In genomic region chr1:1788646-1789431, GRCh38 we compare ENCODE assay signal across 8 cellular contexts. TPM values are rescaled to one million over a fixed set of nuclear protein-coding genes. Genes with fewer than 3 reads are reported as not detected.
DNase-seq lines count a peak whose midpoint lies in the region; ATAC-seq, FAIRE-seq and TF ChIP-seq lines count a peak whose summit lies in the region.

No MANE protein-coding gene starts in this region.

- H2AFZ ChIP-seq in HCT116 (ENCODE audit: low read depth, low read length, poor library complexity, severe bottlenecking) = no peak overlapping the region
- H2AFZ ChIP-seq in GM12878 (ENCODE audit: control insufficient read depth, low read depth, low read length) = no peak overlapping the region

- peak; percentile 46 for TF ChIP-seq RAD21 in HCT116 (IDR thresholded peaks at IDR 0.05; ENCODE audit: low read depth)
- peak; percentile 38 for TF ChIP-seq RAD21 in GM12878 (IDR thresholded peaks at IDR 0.05; ENCODE audit: insufficient read depth, low read depth, low read length)

- intact Hi-C loops in HCT116 (cut with micrococcal nuclease) (loop anchor here (1.0 kb wide), 1 partner anchor 117 kb away; no protein-coding TSS in a partner anchor), GM12878 (cut with micrococcal nuclease; ENCODE audit: unreplicated experiment) (no loop called here), lower lobe of right lung (cut with DNase I) (no loop called here)

- peaks cover 5 to 90% (median 22%) of the 10 kb centered on the region in 3 donors for H3K36me3 Mint-ChIP-seq in CD8-positive, alpha-beta memory T cell

- ATAC-seq in HCT116 (peak; percentile 70), GM12878 (0 out of 3 replicates have a peak, but pooled peaks have one; percentile 31), lower lobe of right lung (no peak)

- CTCF ChIA-PET in CD8-positive, alpha-beta memory T cell (lab: Charles Lee) = interaction anchor here (1.4 kb wide), 1 partner anchor 117 kb away, joined by 3 read pairs; no protein-coding TSS in a partner anchor
- CTCF ChIA-PET in HCT116 (lab: Charles Lee) (interaction anchor here (1.0 to 1.7 kb wide), 4 partner anchors 9 to 119 kb away, joined by 4 to 12 read pairs (median 8); partner anchors contain the start of gene NADK), GM12878 (lab: Yijun Ruan, JAX) (interaction anchor here (0.7 to 1.8 kb wide), 11 partner anchors 9 to 119 kb away, joined by 3 to 14 read pairs (median 5); no protein-coding TSS in a partner anchor)

- peak overlapping the region in 7 of 8 donors; percentile 29 to 97 (median 61) for H3K27ac Mint-ChIP-seq in CD8-positive, alpha-beta memory T cell

- peaks cover 70% of the 10 kb centered on the region for H3K36me3 ChIP-seq in CD8-positive, alpha-beta memory T cell (ENCODE audit: insufficient read depth, low read length)
- H3K36me3 ChIP-seq in HCT116 (ENCODE audit: control insufficient read depth in 1 of 2, insufficient read depth in 2 of 2, low read length in 2 of 2) (peaks cover 73 to 77% of the 10 kb centered on the region in 2 experiments), GM12878 (ENCODE audit: control insufficient read depth in 2 of 2, insufficient read depth in 2 of 2, low read length in 1 of 2) (peaks cover 49 to 50% of the 10 kb centered on the region in 2 experiments), lower lobe of right lung (peaks cover 95% of the 10 kb centered on the region)

- H3K27me3 Mint-ChIP-seq in CD8-positive, alpha-beta memory T cell = no peaks in the 10 kb centered on the region

- no peak overlapping the region for H3K4me3 ChIP-seq in CD8-positive, alpha-beta memory T cell (ENCODE audit: low read length)
- no peak overlapping the region for H3K4me3 ChIP-seq in HCT116 (replicated peaks in 1 of 2; ENCODE audit: low read depth in 1 of 2, low read length in 2 of 2)
- H3K4me3 ChIP-seq in GM12878 = no peak overlapping the region
- no peak overlapping the region for H3K4me3 ChIP-seq in lower lobe of right lung
- no peak overlapping the region for H3K4me3 ChIP-seq in coronary artery

- H3K4me1 Mint-ChIP-seq in CD8-positive, alpha-beta memory T cell = peaks cover 5 to 8% (median 7%) of the 10 kb centered on the region in 3 donors

- RAD21 ChIA-PET in HCT116 (lab: Charles Lee; ENCODE audit: low non-redundant PET in 1 of 2, low total read pairs in 2 of 2, uncharacterized antibody in 2 of 2, unreplicated experiment in 2 of 2) = interaction anchor here in 1 of 2 experiments (1.2 kb wide), 1 partner anchor 117 kb away, joined by 4 read pairs; no protein-coding TSS in a partner anchor
- RAD21 ChIA-PET in GM12878 (lab: Charles Lee; ENCODE audit: unreplicated experiment) = interaction anchor here (0.9 to 2.6 kb wide), 3 partner anchors 9 to 117 kb away, joined by 3 to 17 read pairs (median 5); no protein-coding TSS in a partner anchor

- in situ Hi-C loops in GM12878 (cut with MboI) = loop anchor here (10.0 kb wide), 1 partner anchor 116 kb away; no protein-coding TSS in a partner anchor

- peaks cover 25% of the 10 kb centered on the region; the same call in 1 of the 2 replicates for H3K79me2 ChIP-seq in HCT116 (ENCODE audit: insufficient read depth, low read length)
- no peaks in the 10 kb centered on the region for H3K79me2 ChIP-seq in GM12878 (ENCODE audit: control insufficient read depth, insufficient read depth, low read length)

- H3K4me2 ChIP-seq in HCT116 (ENCODE audit: low read length) = no peak overlapping the region
- H3K4me2 ChIP-seq in GM12878 (ENCODE audit: control insufficient read depth, insufficient read depth) = no peak overlapping the region

- no peaks in the 10 kb centered on the region for H3K9me3 Mint-ChIP-seq in CD8-positive, alpha-beta memory T cell

- TF ChIP-seq CTCF in HCT116 (IDR thresholded peaks at IDR 0.05 in 2 of 3, conservative IDR thresholded peaks at IDR 0.05 in 1 of 3; ENCODE audit: borderline replicate concordance in 1 of 3, insufficient read depth in 1 of 3, low read depth in 2 of 3, low read length in 2 of 3) (peak; percentile 37 to 52 (median 52); a peak in 5 of 6 replicates), GM12878 (IDR thresholded peaks at IDR 0.05 in 2 of 3, conservative IDR thresholded peaks at IDR 0.05 in 1 of 3; ENCODE audit: control insufficient read depth in 2 of 3, extremely low read depth in 1 of 3, insufficient read depth in 1 of 3, low read depth in 3 of 3, low read length in 3 of 3) (peak; percentile 33 to 46 (median 37); a peak in 4 of 6 replicates), lower lobe of right lung (IDR thresholded peaks at IDR 0.05) (peak; percentile 14), coronary artery (IDR thresholded peaks at IDR 0.05) (no peak)

- FAIRE-seq in GM12878 (lab: Jason Lieb, UNC) = no peak

- WGBS in GM12878 (ENCODE audit: insufficient coverage, insufficient replicate concordance, low lambda C conversion rate, missing lambda C conversion rate) = 92% methylated on average over 25 of the region's 25 CpGs

- no peak overlapping the region for H3K4me3 Mint-ChIP-seq in CD8-positive, alpha-beta memory T cell

- no peak overlapping the region for H3K27ac ChIP-seq in CD8-positive, alpha-beta memory T cell (ENCODE audit: low read depth, low read length)
- no peak overlapping the region for H3K27ac ChIP-seq in HCT116 (ENCODE audit: low read depth, low read length)
- H3K27ac ChIP-seq in GM12878 (ENCODE audit: control insufficient read depth, insufficient read depth) = no peak overlapping the region
- H3K27ac ChIP-seq in lower lobe of right lung = no peak overlapping the region
- no peak overlapping the region for H3K27ac ChIP-seq in coronary artery

- no peak for TF ChIP-seq EP300 in GM12878 (IDR thresholded peaks at IDR 0.05; ENCODE audit: borderline replicate concordance in 1 of 2, control insufficient read depth in 1 of 2, low read depth in 2 of 2, low read length in 2 of 2)

- no peaks in the 10 kb centered on the region for H3K9me3 ChIP-seq in CD8-positive, alpha-beta memory T cell (ENCODE audit: low read length)
- H3K9me3 ChIP-seq in HCT116 (ENCODE audit: control insufficient read depth in 1 of 2, insufficient read depth in 1 of 2, low read depth in 1 of 2, low read length in 2 of 2) (no peaks in the 10 kb centered on the region), GM12878 (replicated peaks; ENCODE audit: control insufficient read depth, insufficient read depth, low read length) (no peaks in the 10 kb centered on the region), lower lobe of right lung (no peaks in the 10 kb centered on the region)

- DNase-seq in CD8-positive, alpha-beta memory T cell = no peak
- DNase-seq in HCT116 (ENCODE audit: low read depth, low spot score) (no peak), GM12878 (ENCODE audit: low read depth, low spot score) (no peak), lower lobe of right lung (peak; percentile 50), SHP77 treated with DMSO at 0.1 percent for 48 hours (lab: John Stamatoyannopoulos, UW) (no peak), KG1 (lab: John Stamatoyannopoulos, UW) (no peak), coronary artery (ENCODE audit: low spot score) (no peak)
- DNase-seq in activated CD8-positive, alpha-beta memory T cell treated with anti-CD3 and anti-CD28 coated beads, Interleukin-2, amount 50 U/mL, for 4 hours = no peak

- POLR2A ChIA-PET in CD8-positive, alpha-beta memory T cell (lab: Charles Lee) = no interaction called here
- POLR2A ChIA-PET in HCT116 (lab: Charles Lee) (no interaction called here), GM12878 (lab: Charles Lee) (interaction anchor here (0.5 to 1.6 kb wide), 3 partner anchors 9 to 108 kb away, joined by 4 read pairs; no protein-coding TSS in a partner anchor)

- TF ChIP-seq POLR2A in HCT116 (IDR thresholded peaks at IDR 0.05; ENCODE audit: borderline replicate concordance, extremely low read depth, insufficient read depth, insufficient read length) = no peak
- TF ChIP-seq POLR2A in GM12878 (IDR thresholded peaks at IDR 0.05; ENCODE audit: low read depth, low read length) = no peak; the same call in 1 of the 2 replicates

- no peaks in the 10 kb centered on the region for H3K4me1 ChIP-seq in CD8-positive, alpha-beta memory T cell (ENCODE audit: insufficient read depth, low read length)
- H3K4me1 ChIP-seq in HCT116 (ENCODE audit: control insufficient read depth in 1 of 2, insufficient read depth in 2 of 2, low read length in 2 of 2) = no peaks in the 10 kb centered on the region
- no peaks in the 10 kb centered on the region for H3K4me1 ChIP-seq in GM12878 (ENCODE audit: control insufficient read depth, insufficient read depth, low read length)
- H3K4me1 ChIP-seq in lower lobe of right lung = peaks cover under 1% of the 10 kb centered on the region

- no peaks in the 10 kb centered on the region for H3K9me2 ChIP-seq in HCT116 (ENCODE audit: insufficient read depth)

- H4K20me1 ChIP-seq in HCT116 (ENCODE audit: insufficient read depth) (no peaks in the 10 kb centered on the region), GM12878 (ENCODE audit: control insufficient read depth, insufficient read depth) (no peaks in the 10 kb centered on the region; the same call in 1 of the 2 replicates)

- no peaks in the 10 kb centered on the region for H3K27me3 ChIP-seq in CD8-positive, alpha-beta memory T cell (ENCODE audit: insufficient read depth, low read length, poor library complexity, severe bottlenecking)
- H3K27me3 ChIP-seq in HCT116 (ENCODE audit: insufficient read depth, low read length) (no peaks in the 10 kb centered on the region), GM12878 (replicated peaks in 1 of 2; ENCODE audit: control insufficient read depth in 2 of 2, insufficient read depth in 2 of 2, low read length in 1 of 2) (no peaks in the 10 kb centered on the region), lower lobe of right lung (ENCODE audit: low read depth) (no peaks in the 10 kb centered on the region)

- BruUV-seq in HCT116 (replicated peaks; lab: Mats Ljungman, UMichigan) (no TSS peak), GM12878 (replicated peaks; lab: Mats Ljungman, UMichigan) (no TSS peak)

- SMC1A ChIA-PET in GM12878 (lab: Charles Lee; ENCODE audit: uncharacterized antibody, unreplicated experiment) = interaction anchor here (0.9 to 2.0 kb wide), 4 partner anchors 8 to 117 kb away, joined by 3 to 10 read pairs (median 4); no protein-coding TSS in a partner anchor

- H3K9ac ChIP-seq in HCT116 (ENCODE audit: low read length) = no peak overlapping the region
- H3K9ac ChIP-seq in GM12878 (ENCODE audit: control insufficient read depth, insufficient read depth, low read length) = no peak overlapping the region

RNA-seq across cellular contexts. Expression of gene NADK, which starts 10.6 kb away (rescaled TPM):
- 10 to 100 TPM; 75.4 to 77.0 TPM for total RNA-seq in CD8-positive, alpha-beta memory T cell
- 29.9 TPM for polyA plus RNA-seq in CD8-positive, alpha-beta memory T cell
- total RNA-seq in HCT116 (2021; ENCODE audit: unreplicated experiment) = 93.4 TPM
- polyA plus RNA-seq in HCT116 (2012) = 51.9 and 64.0 TPM in 2 replicates
- 113 and 124 TPM in 2 replicates for total RNA-seq in GM12878 (2013; cell fraction: nucleolus; rRNA removed)
- 46.5 and 49.1 TPM in 2 replicates for total RNA-seq in GM12878 (2014; rRNA removed)
- total RNA-seq in GM12878 (2014; rRNA removed; fragmentation: Illumina TruSeq; extraction: Trizol) = 27.0 and 30.2 TPM in 2 replicates
- 78.7 and 93.2 TPM in 2 replicates for total RNA-seq in GM12878 (2021)
- polyA plus RNA-seq in GM12878 (2011; ENCODE audit: low read depth) = 36.7 TPM
- polyA plus RNA-seq in GM12878 (2011; rRNA removed) = 48.7 and 62.6 TPM in 2 replicates
- 72.7 and 78.2 TPM in 2 replicates for polyA plus RNA-seq in GM12878 (2011; cell fraction: cytosol; rRNA removed)
- 242 and 315 TPM in 2 replicates for polyA plus RNA-seq in GM12878 (2011; cell fraction: nucleus; rRNA removed)
- polyA plus RNA-seq in GM12878 (2012) = 42.3 and 46.1 TPM in 2 replicates
- 10.6 and 32.9 TPM in 2 replicates for polyA plus RNA-seq in GM12878 (2014; fragmentation: Illumina TruSeq; extraction: Trizol)
- 1 to 10 TPM; 1.1 to 3.6 TPM for polyA plus RNA-seq in GM12878 (2014; fragmentation: Nextera tagmentation; extraction: Ambion mirVana)
- 70.8 and 75.2 TPM in 2 replicates for polyA plus RNA-seq in GM12878 (2014; rRNA removed)
- 10 to 100 TPM; 44.6 to 60.6 TPM for polyA plus RNA-seq in GM12878 (2016; fragmentation: Nextera tagmentation; extraction: Ambion mirVana)
- polyA minus RNA-seq in GM12878 (2011; rRNA and poly(A)+ RNA removed) = 21.1 and 51.6 TPM in 2 replicates
- 29.9 and 30.3 TPM in 2 replicates for polyA minus RNA-seq in GM12878 (2011; cell fraction: cytosol; rRNA and poly(A)+ RNA removed)
- polyA minus RNA-seq in GM12878 (2011; cell fraction: nucleus; rRNA and poly(A)+ RNA removed) = 39.2 and 54.4 TPM in 2 replicates
- 133 TPM for total RNA-seq in lower lobe of right lung

Comparison
In these comparisons a context has a peak if more than half of its experiments do, and no peak if none do; other contexts are left out.
1. ATAC-seq: peak in HCT116 (single experiment) and GM12878 (single experiment); none in lower lobe of right lung (0 of 2).